ENCODE assay signal across 28 cellular contexts in genomic region chr6:90663106-90663505, GRCh38.
"Had no signal": no experiment of that assay in that cellular context is flagged by ENCODE, and none has a peak within 500 bp of the region (broad histone marks: within the 10 kb centered on the region; RNA-seq: fewer than 3 reads in every experiment).

No MANE protein-coding gene starts in this region.

- FAIRE-seq: urothelium cell line had no signal

- H3K4me1 ChIP-seq: stomach, suprapubic skin, testis, thyroid gland, tibial artery, tibial nerve, transverse colon, upper lobe of left lung, upper lobe of right lung, uterus, vagina had no signal

- H3K9me3 ChIP-seq: suprapubic skin, testis, thyroid gland, transverse colon, upper lobe of right lung, uterus, vagina had no signal

- DNase-seq: stimulated activated CD4-positive, alpha-beta T cell treated with anti-CD3 and anti-CD28 coated beads, Interleukin-2, amount 100 ng/mL, for 48 hours; stimulated activated CD4-positive, alpha-beta T cell treated with anti-CD3 and anti-CD28 coated beads, Interleukin-4, amount 100 ng/mL, for 1 hour; stimulated activated CD4-positive, alpha-beta T cell treated with anti-CD3 and anti-CD28 coated beads, Interleukin-4, amount 100 ng/mL, for 24 hours; stimulated activated CD4-positive, alpha-beta T cell treated with anti-CD3 and anti-CD28 coated beads, Interleukin-4, amount 100 ng/mL, for 4 hours; stimulated activated CD8-positive, alpha-beta memory T cell treated with anti-CD3 and anti-CD28 coated beads, Interleukin-4, amount 100 ng/mL, for 48 hours; stimulated activated naive B cell treated with anti-CD40 and anti-IgM and Interleukin-4, amounts not matched to agents 10 μg/mL and 1 μg/mL and 100 μg/mL, for 72 hours; stimulated activated naive CD4-positive, alpha-beta T cell; stimulated activated naive CD4-positive, alpha-beta T cell treated with Interleukin-2 at 50 U/mL for 16 hours; stimulated activated naive CD8-positive, alpha-beta T cell treated with anti-CD3 and anti-CD28 coated beads, Interleukin-15, amount 100 ng/mL, for 72 hours; stimulated activated naive CD8-positive, alpha-beta T cell treated with anti-CD3 and anti-CD28 coated beads, Interleukin-15, Interleukin-2, amounts not matched to agents 100 U/mL and 50 U/mL, for 24 hours; stomach; substantia nigra; testis; thyroid gland; tibial artery; transverse colon; upper lobe of left lung; upper lobe of right lung; uterus had no signal

- H3K4me1 Mint-ChIP-seq: stimulated activated effector memory CD8-positive, alpha-beta T cell treated with anti-CD3 and anti-CD28 coated beads, Interleukin-12 subunit alpha, Interleukin-12 subunit beta, amount 100 ng/mL, for 72 hours; stimulated activated memory B cell treated with anti-CD40 and anti-IgM and Interleukin-4, amounts not matched to agents 10 μg/mL and 1 μg/mL and 100 μg/mL, for 72 hours; stimulated activated naive B cell treated with anti-CD40 and anti-IgM and Interleukin-4, amounts not matched to agents 10 μg/mL and 1 μg/mL and 100 μg/mL, for 72 hours; stimulated activated naive CD8-positive, alpha-beta T cell treated with anti-CD3 and anti-CD28 coated beads, Interleukin-15, amount 100 ng/mL, for 72 hours had no signal

- H3K9me3 Mint-ChIP-seq: stimulated activated effector memory CD8-positive, alpha-beta T cell treated with anti-CD3 and anti-CD28 coated beads, Interleukin-12 subunit alpha, Interleukin-12 subunit beta, amount 100 ng/mL, for 72 hours; stimulated activated naive CD8-positive, alpha-beta T cell treated with anti-CD3 and anti-CD28 coated beads, Interleukin-15, amount 100 ng/mL, for 72 hours had no signal

- ATAC-seq: stimulated activated effector memory CD8-positive, alpha-beta T cell treated with anti-CD3 and anti-CD28 coated beads, Interleukin-12 subunit alpha, Interleukin-12 subunit beta, amount 100 ng/mL, for 72 hours; stimulated activated memory B cell treated with anti-CD40 and anti-IgM and Interleukin-4, amounts not matched to agents 10 μg/mL and 1 μg/mL and 100 μg/mL, for 72 hours; stimulated activated naive B cell treated with anti-CD40 and anti-IgM and Interleukin-4, amounts not matched to agents 10 μg/mL and 1 μg/mL and 100 μg/mL, for 72 hours; stimulated activated naive CD8-positive, alpha-beta T cell treated with anti-CD3 and anti-CD28 coated beads, Interleukin-15, amount 100 ng/mL, for 72 hours; stimulated activated naive CD8-positive, alpha-beta T cell treated with anti-CD3 and anti-CD28 coated beads, Interleukin-15, Interleukin-2, amounts not matched to agents 100 U/mL and 50 U/mL, for 24 hours; upper lobe of right lung had no signal

- H3K4me3 ChIP-seq: stomach, suprapubic skin, testis, thoracic aorta, thyroid gland, tibial artery, tibial nerve, transverse colon, upper lobe of left lung, upper lobe of right lung, uterus, vagina had no signal

- H3K27me3 ChIP-seq: stomach, suprapubic skin, testis, thyroid gland, tibial artery, tibial nerve, transverse colon, upper lobe of left lung, upper lobe of right lung, uterus, vagina had no signal

- H3K27ac Mint-ChIP-seq: stimulated activated effector memory CD8-positive, alpha-beta T cell treated with anti-CD3 and anti-CD28 coated beads, Interleukin-12 subunit alpha, Interleukin-12 subunit beta, amount 100 ng/mL, for 72 hours; stimulated activated memory B cell treated with anti-CD40 and anti-IgM and Interleukin-4, amounts not matched to agents 10 μg/mL and 1 μg/mL and 100 μg/mL, for 72 hours; stimulated activated naive B cell treated with anti-CD40 and anti-IgM and Interleukin-4, amounts not matched to agents 10 μg/mL and 1 μg/mL and 100 μg/mL, for 72 hours; stimulated activated naive CD8-positive, alpha-beta T cell treated with anti-CD3 and anti-CD28 coated beads, Interleukin-15, amount 100 ng/mL, for 72 hours; stimulated activated naive CD8-positive, alpha-beta T cell treated with anti-CD3 and anti-CD28 coated beads, Interleukin-15, Interleukin-2, amounts not matched to agents 100 ng/mL and 50 ng/mL, for 24 hours; type B pancreatic cell had no signal

- H3K36me3 ChIP-seq: stomach, suprapubic skin, thoracic aorta, thyroid gland, tibial artery, tibial nerve, transverse colon, upper lobe of left lung, upper lobe of right lung, uterus, vagina had no signal

- H3K4me3 Mint-ChIP-seq: stimulated activated effector memory CD8-positive, alpha-beta T cell treated with anti-CD3 and anti-CD28 coated beads, Interleukin-12 subunit alpha, Interleukin-12 subunit beta, amount 100 ng/mL, for 72 hours; stimulated activated memory B cell treated with anti-CD40 and anti-IgM and Interleukin-4, amounts not matched to agents 10 μg/mL and 1 μg/mL and 100 μg/mL, for 72 hours; stimulated activated naive B cell treated with anti-CD40 and anti-IgM and Interleukin-4, amounts not matched to agents 10 μg/mL and 1 μg/mL and 100 μg/mL, for 72 hours; stimulated activated naive CD8-positive, alpha-beta T cell treated with anti-CD3 and anti-CD28 coated beads, Interleukin-15, amount 100 ng/mL, for 72 hours; stimulated activated naive CD8-positive, alpha-beta T cell treated with anti-CD3 and anti-CD28 coated beads, Interleukin-15, Interleukin-2, amounts not matched to agents 100 ng/mL and 50 ng/mL, for 24 hours; type B pancreatic cell had no signal

- H3K27ac ChIP-seq: stomach, suprapubic skin, testis, thoracic aorta, thyroid gland, tibial artery, tibial nerve, transverse colon, upper lobe of left lung, upper lobe of right lung, uterus, vagina had no signal

- H3K36me3 Mint-ChIP-seq: stimulated activated effector memory CD8-positive, alpha-beta T cell treated with anti-CD3 and anti-CD28 coated beads, Interleukin-12 subunit alpha, Interleukin-12 subunit beta, amount 100 ng/mL, for 72 hours; stimulated activated memory B cell treated with anti-CD40 and anti-IgM and Interleukin-4, amounts not matched to agents 10 μg/mL and 1 μg/mL and 100 μg/mL, for 72 hours; stimulated activated naive B cell treated with anti-CD40 and anti-IgM and Interleukin-4, amounts not matched to agents 10 μg/mL and 1 μg/mL and 100 μg/mL, for 72 hours; type B pancreatic cell had no signal
